In the genomic region with DNA sequence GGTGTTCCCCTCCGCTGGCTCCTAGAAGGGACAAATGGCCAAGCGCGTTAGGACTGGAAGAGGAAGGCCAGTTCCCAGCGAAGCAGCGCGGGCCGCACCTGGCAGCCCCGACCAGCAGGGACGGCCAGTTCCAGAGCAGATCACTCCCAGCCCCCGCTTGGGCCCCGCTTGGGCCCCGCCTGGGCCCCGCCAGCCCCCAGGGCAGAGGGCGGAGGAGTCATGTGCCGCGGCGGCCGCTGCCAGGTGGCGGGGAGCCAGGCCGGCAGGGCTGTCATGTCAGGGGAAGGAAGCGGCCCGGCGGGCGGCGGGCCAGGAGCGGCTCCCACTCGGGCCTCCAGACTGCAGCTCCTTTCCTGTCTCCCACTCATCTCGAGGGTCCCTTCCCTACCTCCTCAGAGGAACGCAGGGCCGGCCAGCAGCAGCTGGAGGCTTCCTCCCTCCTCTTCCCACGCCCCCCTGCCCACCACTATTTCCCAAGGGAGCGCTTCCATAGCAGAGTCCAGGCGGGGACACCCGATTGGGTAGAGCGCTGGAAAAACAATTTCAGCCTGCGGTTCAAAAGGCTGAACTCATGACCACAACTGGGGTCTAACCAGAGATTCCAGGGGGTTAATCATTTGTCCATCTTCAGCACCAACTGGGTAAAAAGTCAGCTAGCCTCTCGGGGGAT, we compare ENCODE assay signal across 8 cellular contexts. TPM values are rescaled to one million over a fixed set of nuclear protein-coding genes. Genes with fewer than 3 reads are reported as not detected.
A peak's percentile ranks its signal among the peaks of the same experiment; 100 is the strongest.
DNase-seq lines count a peak whose midpoint lies in the region; ATAC-seq lines count a peak whose summit lies in the region.

No MANE protein-coding gene starts in this region.

- no peak overlapping the region for H3K4me3 Mint-ChIP-seq in activated CD8-positive, alpha-beta memory T cell treated with anti-CD3 and anti-CD28 coated beads, Interleukin-2, amount 10 ng/mL, durations not matched to agents 7 days and 5 days

- H3K9me3 ChIP-seq in stomach smooth muscle (ENCODE audit: control insufficient read depth in 2 of 2, low read length in 2 of 2), result no peaks in the 10 kb centered on the region

- no peaks in the 10 kb centered on the region for H3K36me3 Mint-ChIP-seq in activated CD8-positive, alpha-beta memory T cell treated with anti-CD3 and anti-CD28 coated beads, Interleukin-2, amount 10 ng/mL, durations not matched to agents 7 days and 5 days

- H3K4me1 ChIP-seq in stomach smooth muscle (ENCODE audit: control insufficient read depth, insufficient read depth, low read length), result peaks cover 26% of the 10 kb centered on the region

- H3K27me3 ChIP-seq in stomach smooth muscle (ENCODE audit: control insufficient read depth in 1 of 2, insufficient read depth in 2 of 2, low read length in 2 of 2), result no peaks in the 10 kb centered on the region

- no peak overlapping the region for H3K27ac ChIP-seq in stomach smooth muscle (ENCODE audit: low read length)

- peak overlapping the region; percentile 28 to 55 for H3K9ac ChIP-seq in stomach smooth muscle (ENCODE audit: low read length in 2 of 2)

- H3K27ac Mint-ChIP-seq in activated CD8-positive, alpha-beta memory T cell treated with anti-CD3 and anti-CD28 coated beads, Interleukin-2, amount 10 ng/mL, durations not matched to agents 7 days and 5 days, result no peak overlapping the region

- no peaks in the 10 kb centered on the region for H3K36me3 ChIP-seq in stomach smooth muscle (ENCODE audit: control insufficient read depth in 2 of 2, insufficient read depth in 2 of 2, low read length in 2 of 2)

- H3K9me3 Mint-ChIP-seq in activated CD8-positive, alpha-beta memory T cell treated with anti-CD3 and anti-CD28 coated beads, Interleukin-2, amount 10 ng/mL, durations not matched to agents 7 days and 5 days (ENCODE audit: low read depth), result no peaks in the 10 kb centered on the region

- ATAC-seq in GM19023 (IDR thresholded peaks at IDR 0.05; ENCODE audit: unreplicated experiment), result peak; percentile 66
- ATAC-seq in activated CD8-positive, alpha-beta memory T cell treated with anti-CD3 and anti-CD28 coated beads, Interleukin-2, amount 10 ng/mL, durations not matched to agents 7 days and 5 days, result no peak
- no peak for ATAC-seq in HG03520 (IDR thresholded peaks at IDR 0.05; ENCODE audit: unreplicated experiment)

- peak; percentile 79 for DNase-seq in NCI-H1092 treated with DMSO at 0.1 percent for 48 hours (lab: John Stamatoyannopoulos, UW)
- DNase-seq in cerebellum (ENCODE audit: low spot score), result peak; percentile 77
- peak; percentile 87 for DNase-seq in kidney tubule cell (ENCODE audit: low spot score)
- no peak for DNase-seq in activated CD8-positive, alpha-beta memory T cell treated with anti-CD3 and anti-CD28 coated beads, Interleukin-2, amount 10 ng/mL, durations not matched to agents 7 days and 5 days
- DNase-seq in RKO (ENCODE audit: low spot score), result no peak

- H3K4me1 Mint-ChIP-seq in activated CD8-positive, alpha-beta memory T cell treated with anti-CD3 and anti-CD28 coated beads, Interleukin-2, amount 10 ng/mL, durations not matched to agents 7 days and 5 days, result no peaks in the 10 kb centered on the region

- peak overlapping the region; percentile 44 to 68 for H3K4me3 ChIP-seq in stomach smooth muscle (ENCODE audit: low read length in 2 of 2)

- H3K27me3 Mint-ChIP-seq in activated CD8-positive, alpha-beta memory T cell treated with anti-CD3 and anti-CD28 coated beads, Interleukin-2, amount 10 ng/mL, durations not matched to agents 7 days and 5 days, result peaks cover 67% of the 10 kb centered on the region

- CTCF ChIA-PET in activated CD8-positive, alpha-beta memory T cell treated with anti-CD3 and anti-CD28 coated beads, Interleukin-2, amount 10 ng/mL, durations not matched to agents 7 days and 5 days (lab: Charles Lee), result interaction anchor here (1.0 kb wide), 1 partner anchor 11 kb away, joined by 3 read pairs; no protein-coding TSS in a partner anchor

RNA-seq across cellular contexts. Expression of a gene that starts 16.5 kb away (rescaled TPM):
- total RNA-seq in cerebellum, result 28.3 TPM
- total RNA-seq in activated CD8-positive, alpha-beta memory T cell treated with anti-CD3 and anti-CD28 coated beads, Interleukin-2, amount 10 ng/mL, durations not matched to agents 7 days and 5 days, result under 1 TPM; 0.06 to 0.47 TPM

Comparison
In these comparisons a context has a peak if more than half of its experiments do, and no peak if none do; other contexts are left out.
1. DNase-seq: peak in NCI-H1092 treated with DMSO at 0.1 percent for 48 hours (single experiment), cerebellum (single experiment) and kidney tubule cell (single experiment); none in activated CD8-positive, alpha-beta memory T cell treated with anti-CD3 and anti-CD28 coated beads, Interleukin-2, amount 10 ng/mL, durations not matched to agents 7 days and 5 days (single experiment) and RKO (single experiment).
2. RNA of a gene that starts 16.5 kb away (total RNA-seq): 28.3 TPM in cerebellum (single experiment); 0.06 to 0.47 TPM in activated CD8-positive, alpha-beta memory T cell treated with anti-CD3 and anti-CD28 coated beads, Interleukin-2, amount 10 ng/mL, durations not matched to agents 7 days and 5 days; every median in the first group is over 10 times any median in the second.